14 cellular contexts compared by ENCODE assay signal in the genomic region with DNA sequence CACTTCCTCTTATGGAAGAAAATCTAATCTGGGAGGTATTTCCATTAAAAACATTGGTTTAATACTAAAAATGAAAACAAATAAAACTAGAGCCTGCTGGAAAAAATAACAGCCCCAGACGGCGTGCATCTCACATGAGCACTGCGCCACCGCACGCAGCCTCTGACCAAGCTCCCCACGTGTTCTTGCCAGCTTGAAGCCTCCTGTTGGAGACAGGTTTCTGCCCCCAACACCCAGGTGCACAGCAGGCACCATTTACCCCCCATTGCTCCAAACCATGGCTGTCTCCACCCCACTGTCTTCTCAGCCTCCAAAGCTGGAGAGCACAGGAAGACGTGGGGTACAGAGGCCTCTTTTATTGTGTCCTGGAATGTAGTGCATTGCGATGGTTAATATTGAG.
"Had no signal": no experiment of that assay in that cellular context is flagged by ENCODE, and none has a peak within 500 bp of the region (broad histone marks: within the 10 kb centered on the region; RNA-seq: fewer than 3 reads in every experiment).

No MANE protein-coding gene starts in this region.

- FAIRE-seq: islet of Langerhans, TTC549 had no signal

- H3K9ac ChIP-seq: neural progenitor cell had no signal

- ATAC-seq: heart left ventricle; left lobe of liver; stimulated activated naive B cell treated with anti-CD40 and anti-IgM and Interleukin-4, amounts not matched to agents 10 μg/mL and 1 μg/mL and 100 μg/mL, for 72 hours; T-helper 17 cell had no signal

- H3K27me3 ChIP-seq: colonic mucosa, heart left ventricle, neural progenitor cell, transverse colon had no signal

- H3K4me3 ChIP-seq: colonic mucosa, heart left ventricle, neural progenitor cell, transverse colon had no signal

- H3K4me1 ChIP-seq: colonic mucosa, heart left ventricle, transverse colon had no signal

- H3K4me2 ChIP-seq: neural progenitor cell had no signal

- H2AFZ ChIP-seq: neural progenitor cell had no signal

- DNase-seq: activated CD4-positive, alpha-beta T cell treated with anti-CD3 and anti-CD28 coated beads, Interleukin-2, amount 50 U/mL, for 1 hour; activated CD4-positive, CD25-positive, alpha-beta regulatory T cell; activated T-cell treated with anti-CD3 and anti-CD28 coated beads, Interleukin-2, amount 50 U/mL, for 48 hours; colonic mucosa; foreskin melanocyte; stimulated activated CD4-positive, alpha-beta T cell treated with anti-CD3 and anti-CD28 coated beads, Interleukin-1b, Interleukin-23, amount 100 ng/mL, for 48 hours; stimulated activated naive B cell treated with anti-CD40 and anti-IgM and Interleukin-4, amounts not matched to agents 10 μg/mL and 1 μg/mL and 100 μg/mL, for 72 hours had no signal

- H3K27ac ChIP-seq: colonic mucosa, heart left ventricle, neural progenitor cell, transverse colon had no signal

- H3K9me3 ChIP-seq: colonic mucosa, heart left ventricle, transverse colon had no signal

- H3K36me3 ChIP-seq: colonic mucosa, heart left ventricle, neural progenitor cell, transverse colon had no signal
